Comparison of ENCODE assay signal across 8 cellular contexts in genomic region chr2:233976690-233977294, GRCh38. TPM values are rescaled to one million over a fixed set of nuclear protein-coding genes. Genes with fewer than 3 reads are reported as not detected.
DNase-seq lines count a peak whose midpoint lies in the region; ATAC-seq and TF ChIP-seq lines count a peak whose summit lies in the region.

No MANE protein-coding gene starts in this region.

- H3K27me3 ChIP-seq in brain microvascular endothelial cell (replicated peaks) (no peaks in the 10 kb centered on the region), thyroid gland (no peaks in the 10 kb centered on the region)

- WGBS in thyroid gland, 2 donors: 49 to 59% methylated on average over 8 of the region's 8 CpGs

- TF ChIP-seq CTCF in AG09309 (IDR thresholded peaks at IDR 0.05; ENCODE audit: control insufficient read depth, insufficient read depth, low read depth, low read length, missing control alignments) (peak; percentile 61), brain microvascular endothelial cell (IDR thresholded peaks at IDR 0.05; ENCODE audit: low read depth, low read length, missing control alignments) (peak; percentile 55), thyroid gland (IDR thresholded peaks at IDR 0.05) (peak in 3 of 6 experiments; percentile 40 to 49 (median 42))

- ATAC-seq in left lobe of liver: peak; percentile 40
- ATAC-seq in HG03378 (IDR thresholded peaks at IDR 0.05; ENCODE audit: unreplicated experiment): no peak

- no peaks in the 10 kb centered on the region for H3K4me1 ChIP-seq in thyroid gland

- H3K27ac ChIP-seq in brain microvascular endothelial cell (no peak overlapping the region), thyroid gland (no peak overlapping the region)

- DNase-seq in AG09309 (ENCODE audit: low read depth) (peak; percentile 32), GM04504 (ENCODE audit: low read depth) (peak; percentile 34), NCI-H2196 treated with DMSO at 0.1 percent for 48 hours (lab: John Stamatoyannopoulos, UW; ENCODE audit: unreplicated experiment) (peak; percentile 75), brain microvascular endothelial cell (peak; percentile 74), left lobe of liver (ENCODE audit: low spot score) (peak; percentile 67), cortex of kidney (lab: John Stamatoyannopoulos, UW) (no peak), thyroid gland (no peak)

- no peaks in the 10 kb centered on the region for H3K9me3 ChIP-seq in thyroid gland

- no peak for TF ChIP-seq POLR2A in thyroid gland (IDR thresholded peaks at IDR 0.05)

- intact Hi-C loops in thyroid gland (cut with DNase I): no loop called here

- H3K36me3 ChIP-seq in brain microvascular endothelial cell (replicated peaks) (no peaks in the 10 kb centered on the region), thyroid gland (no peaks in the 10 kb centered on the region)

- H3K4me3 ChIP-seq in AG09309 (ENCODE audit: control insufficient read depth, low read depth, low read length) (no peak overlapping the region), brain microvascular endothelial cell (ENCODE audit: low read depth, low read length) (no peak overlapping the region), thyroid gland (replicated peaks in 1 of 3) (no peak overlapping the region)

- in situ Hi-C loops in brain microvascular endothelial cell (cut with HindIII; ENCODE audit: low pct_ligation_motif_present, low sequenced_read_pairs): no loop called here

RNA-seq across cellular contexts. Expression of gene TRPM8, which starts 59.6 kb away (rescaled TPM):
- total RNA-seq in left lobe of liver (66.5 TPM), thyroid gland (not detected)

Comparison
In these comparisons a context has a peak if more than half of its experiments do, and no peak if none do; other contexts are left out.
1. DNase-seq: peak in AG09309 (single experiment), GM04504 (single experiment), NCI-H2196 treated with DMSO at 0.1 percent for 48 hours (single experiment), brain microvascular endothelial cell (single experiment) and left lobe of liver (single experiment); none in cortex of kidney (single experiment) and thyroid gland (0 of 2).
2. RNA of gene TRPM8, which starts 59.6 kb away (total RNA-seq): 66.5 TPM in left lobe of liver (single experiment); not detected in thyroid gland; every median in the first group is over 10 times any median in the second.